In the genomic region with DNA sequence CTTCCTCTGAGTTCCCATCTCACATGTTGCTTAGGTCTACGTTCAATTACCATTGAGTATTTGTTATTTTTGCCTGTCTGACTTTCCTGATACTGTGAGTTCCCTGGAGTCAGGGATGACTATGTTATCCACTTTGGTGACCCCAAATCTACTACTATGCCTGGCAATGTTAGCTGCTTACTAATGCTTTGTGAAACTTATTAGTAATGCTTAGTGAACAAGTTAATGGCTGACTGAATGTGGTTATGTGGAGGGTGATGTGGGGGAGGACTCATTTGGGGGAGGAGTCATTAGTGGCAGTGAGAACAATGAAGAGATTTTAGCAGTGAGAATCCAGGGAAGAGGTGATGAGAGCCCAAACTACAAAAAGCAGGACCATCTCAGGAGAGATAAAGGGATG, we compare ENCODE assay signal across 8 cellular contexts.
DNase-seq lines count a peak whose midpoint lies in the region; ATAC-seq, FAIRE-seq and TF ChIP-seq lines count a peak whose summit lies in the region.

No MANE protein-coding gene starts in this region.

- no peak for TF ChIP-seq EP300 in suprapubic skin (IDR thresholded peaks at IDR 0.05)
- TF ChIP-seq EP300 in HepG2 (IDR thresholded peaks at IDR 0.05; ENCODE audit: low read depth in 2 of 2, low read length in 2 of 2) = no peak
- no peak for TF ChIP-seq EP300 in HepG2 (CRISPR knock-in tag; IDR thresholded peaks at IDR 0.05; ENCODE audit: borderline replicate concordance)

- H3K9me3 ChIP-seq in suprapubic skin = no peaks in the 10 kb centered on the region
- no peaks in the 10 kb centered on the region for H3K9me3 ChIP-seq in HepG2 (ENCODE audit: low read length)

- no peak overlapping the region for H3K27ac ChIP-seq in RWPE1
- no peak overlapping the region for H3K27ac ChIP-seq in suprapubic skin
- H3K27ac ChIP-seq in HepG2 (ENCODE audit: extremely low read length, insufficient read depth, low read length) = no peak overlapping the region

- TF ChIP-seq CTCF in AG10803 (conservative IDR thresholded peaks at IDR 0.05; ENCODE audit: low read length) (no peak), RWPE1 (conservative IDR thresholded peaks at IDR 0.05; ENCODE audit: low read depth) (no peak), suprapubic skin (IDR thresholded peaks at IDR 0.05) (no peak), HepG2 (CRISPR knock-in tag; IDR thresholded peaks at IDR 0.05) (no peak)

- H2AFZ ChIP-seq in HepG2 (ENCODE audit: low read length) = no peak overlapping the region

- WGBS in suprapubic skin = 97% methylated on average over 1 of the region's 1 CpG
- WGBS in HepG2 (ENCODE audit: low lambda C conversion rate) = 95% methylated on average over 1 of the region's 1 CpG

- in situ Hi-C loops in HepG2 (cut with HindIII; ENCODE audit: extremely low pct_ligation_motif_present, low pct_unique_long_range_greater_than_20kb) = loop anchor here (25.0 kb wide), 1 partner anchor 636 kb away; no protein-coding TSS in a partner anchor

- POLR2A ChIA-PET in RWPE1 (lab: Yijun Ruan, JAX; ENCODE audit: low non-redundant PET) (no interaction called here), HepG2 (lab: Yijun Ruan, JAX) (no interaction called here)

- H3K4me1 ChIP-seq in suprapubic skin (peaks cover 11% of the 10 kb centered on the region), HepG2 (ENCODE audit: insufficient read depth, low read length) (no peaks in the 10 kb centered on the region)

- no peak overlapping the region for H3K9ac ChIP-seq in HepG2 (ENCODE audit: insufficient read depth, low read depth, low read length)

- no peaks in the 10 kb centered on the region for H4K20me1 ChIP-seq in HepG2 (ENCODE audit: insufficient read depth, low read length)

- DNase-seq in AG10803 (ENCODE audit: low read depth) (peak; percentile 22), GM19240 (ENCODE audit: insufficient read length, low spot score) (peak; percentile 14), RWPE1 (ENCODE audit: low spot score) (peak; percentile 5), suprapubic skin (ENCODE audit: low spot score in 2 of 2) (no peak), HepG2 (ENCODE audit: low spot score) (no peak), NCI-H524 treated with DMSO at 0.1 percent for 48 hours (lab: John Stamatoyannopoulos, UW) (no peak), activated gamma-delta T cell treated with Interleukin-2 at 50 U/mL for 16 hours (no peak)

- intact Hi-C loops in HepG2 (cut with micrococcal nuclease; ENCODE audit: unreplicated experiment) = loop anchor here (1.0 to 10.0 kb wide), 2 partner anchors 19 to 773 kb away; no protein-coding TSS in a partner anchor

- ATAC-seq in HG02943 (IDR thresholded peaks at IDR 0.05; ENCODE audit: low read depth, unreplicated experiment) (peak; percentile 90), HepG2 (no peak)

- no peak for FAIRE-seq in HepG2 (lab: Jason Lieb, UNC)

- no peak for TF ChIP-seq RAD21 in HepG2 (CRISPR knock-in tag; IDR thresholded peaks at IDR 0.05)

- H3K36me3 ChIP-seq in suprapubic skin (no peaks in the 10 kb centered on the region), HepG2 (replicated peaks in 1 of 2; ENCODE audit: control insufficient read depth in 1 of 2, insufficient read depth in 2 of 2, low read length in 2 of 2) (no peaks in the 10 kb centered on the region)

- H3K4me2 ChIP-seq in HepG2 (ENCODE audit: low read depth, low read length) = no peak overlapping the region

- no peak for TF ChIP-seq POLR2A in suprapubic skin (IDR thresholded peaks at IDR 0.05)
- TF ChIP-seq POLR2A in HepG2 (IDR thresholded peaks at IDR 0.05; ENCODE audit: insufficient read depth in 1 of 2, low read depth in 2 of 2, low read length in 2 of 2) = no peak

- H3K4me3 ChIP-seq in AG10803 (ENCODE audit: low read length) = no peak overlapping the region
- H3K4me3 ChIP-seq in suprapubic skin = no peak overlapping the region
- no peak overlapping the region for H3K4me3 ChIP-seq in HepG2 (replicated peaks in 1 of 3; ENCODE audit: insufficient read depth in 1 of 3, low read depth in 2 of 3, low read length in 3 of 3)

- no TSS peak for BruUV-seq in HepG2 (replicated peaks; lab: Mats Ljungman, UMichigan)

- no peaks in the 10 kb centered on the region for H3K27me3 ChIP-seq in suprapubic skin
- H3K27me3 ChIP-seq in HepG2 (ENCODE audit: control insufficient read depth in 1 of 2, insufficient read depth in 2 of 2, low read length in 2 of 2) = no peaks in the 10 kb centered on the region

- CTCF ChIA-PET in RWPE1 (lab: Yijun Ruan, JAX) (interaction anchor here (0.6 kb wide), 1 partner anchor 185 kb away, joined by 3 read pairs; no protein-coding TSS in a partner anchor), HepG2 (lab: Yijun Ruan, JAX; ENCODE audit: low intra/inter-chr PET ratio, low total read pairs) (no interaction called here)

- H3K79me2 ChIP-seq in HepG2 (ENCODE audit: insufficient read depth, low read length) = no peaks in the 10 kb centered on the region

TF ChIP-seq in HepG2, 621 proteins besides CTCF, POLR2A, EP300 and RAD21:
- TF ChIP-seq FOXK1 (CRISPR knock-in tag; IDR thresholded peaks at IDR 0.05; ENCODE audit: borderline replicate concordance, low read depth) = no peak

Comparison
In these comparisons a context has a peak if more than half of its experiments do, and no peak if none do; other contexts are left out.
1. DNase-seq: peak in AG10803 (single experiment), GM19240 (single experiment) and RWPE1 (single experiment); none in suprapubic skin (0 of 2), HepG2 (single experiment), NCI-H524 treated with DMSO at 0.1 percent for 48 hours (single experiment) and activated gamma-delta T cell treated with Interleukin-2 at 50 U/mL for 16 hours (single experiment).